8 cellular contexts compared by ENCODE assay signal in genomic region chr17:80599546-80600305, GRCh38. TPM values are rescaled to one million over a fixed set of nuclear protein-coding genes. Genes with fewer than 3 reads are reported as not detected.
DNase-seq lines count a peak whose midpoint lies in the region; ATAC-seq and TF ChIP-seq lines count a peak whose summit lies in the region.
"Had no signal": no experiment of that assay in that cellular context is flagged by ENCODE, and none has a peak within 500 bp of the region (broad histone marks: within the 10 kb centered on the region; RNA-seq: fewer than 3 reads in every experiment).

No MANE protein-coding gene starts in this region.

- POLR2A ChIA-PET in Caco-2 (lab: Charles Lee) = interaction anchor here (0.9 to 1.1 kb wide), 2 partner anchors 30 to 100 kb away, joined by 3 to 4 read pairs; no protein-coding TSS in a partner anchor

- H3K79me1 ChIP-seq in mesendoderm (ENCODE audit: low read length) = peaks cover 33% of the 10 kb centered on the region

- peaks cover 45% of the 10 kb centered on the region for H3K4me1 Mint-ChIP-seq in Caco-2 (ENCODE audit: low read depth, unreplicated experiment)

- H3K27ac Mint-ChIP-seq in Caco-2 (ENCODE audit: unreplicated experiment) = peak overlapping the region; percentile 93

- no peak overlapping the region for H3K9ac ChIP-seq in mesendoderm (ENCODE audit: low read length)

- no peaks in the 10 kb centered on the region for H3K27me3 Mint-ChIP-seq in Caco-2 (ENCODE audit: insufficient read depth, unreplicated experiment)

- TSS peak; percentile 90 for BruUV-seq in Caco-2 (replicated peaks; lab: Mats Ljungman, UMichigan)

- H3K4me3 ChIP-seq in Caco-2 (ENCODE audit: low read depth, low read length) (no peak overlapping the region), HL-60 (replicated peaks; ENCODE audit: insufficient read depth, low read length) (no peak overlapping the region), mesendoderm (ENCODE audit: low read length) (no peak overlapping the region)

- H4K5ac ChIP-seq in mesendoderm (ENCODE audit: low read length) = no peak overlapping the region

- no peak overlapping the region for H3K4ac ChIP-seq in mesendoderm (ENCODE audit: low read depth, low read length)

- peak overlapping the region; percentile 64 for H3K4me3 Mint-ChIP-seq in Caco-2 (ENCODE audit: unreplicated experiment)

- no peak overlapping the region for H3K18ac ChIP-seq in mesendoderm (ENCODE audit: low read length)

- no peaks in the 10 kb centered on the region for H3K9me3 Mint-ChIP-seq in Caco-2 (ENCODE audit: unreplicated experiment)

- H3K79me2 ChIP-seq in mesendoderm (ENCODE audit: control insufficient read depth, insufficient read depth, low read length) = peaks cover 22% of the 10 kb centered on the region

- H2AK5ac ChIP-seq in mesendoderm (ENCODE audit: low read length) = no peak overlapping the region

- no peak for TF ChIP-seq CTCF in Caco-2 (IDR thresholded peaks at IDR 0.05; ENCODE audit: insufficient read depth in 1 of 2, low read depth in 1 of 2, low read length in 1 of 2, severe bottlenecking in 1 of 2, unreplicated experiment in 1 of 2)
- no peak for TF ChIP-seq CTCF in HL-60 (IDR thresholded peaks at IDR 0.05; ENCODE audit: insufficient read depth, low read length)

- intact Hi-C loops in Caco-2 (cut with micrococcal nuclease; ENCODE audit: unreplicated experiment) = loop anchor here (1.0 kb wide), 3 partner anchors 20 to 51 kb away; no protein-coding TSS in a partner anchor

- H3K9me3 ChIP-seq in Caco-2 = no peaks in the 10 kb centered on the region

- H3K36me3 ChIP-seq in Caco-2 (ENCODE audit: control insufficient read depth, insufficient read depth, low read length) = no peaks in the 10 kb centered on the region; the same call in 1 of the 2 replicates
- H3K36me3 ChIP-seq in mesendoderm (ENCODE audit: control insufficient read depth, insufficient read depth, low read length) = no peaks in the 10 kb centered on the region

- H3K4me2 ChIP-seq in mesendoderm (ENCODE audit: low read length) = no peak overlapping the region

- CTCF ChIA-PET in Caco-2 (lab: Charles Lee) = interaction anchor here (0.5 to 2.4 kb wide), 4 partner anchors 15 to 50 kb away, joined by 3 to 14 read pairs (median 4); no protein-coding TSS in a partner anchor

- H3K27me3 ChIP-seq in Caco-2 (replicated peaks; ENCODE audit: control insufficient read depth, insufficient read depth, low read length) = no peaks in the 10 kb centered on the region
- H3K27me3 ChIP-seq in HL-60 (ENCODE audit: insufficient read depth, poor library complexity, severe bottlenecking) = no peaks in the 10 kb centered on the region
- no peaks in the 10 kb centered on the region for H3K27me3 ChIP-seq in mesendoderm (ENCODE audit: insufficient read depth, low read length, poor library complexity)

- H3K36me3 Mint-ChIP-seq in Caco-2 (ENCODE audit: insufficient read depth, unreplicated experiment) = peaks cover 29% of the 10 kb centered on the region

- H2BK15ac ChIP-seq in mesendoderm (replicated peaks; ENCODE audit: low read depth) = no peak overlapping the region

- no peak overlapping the region for H2BK5ac ChIP-seq in mesendoderm (ENCODE audit: low read length)

- H3K27ac ChIP-seq in HL-60 (replicated peaks) (0 out of 2 replicates have a peak overlapping the region, but pooled peaks have one; percentile 2), mesendoderm (ENCODE audit: low read depth, low read length) (no peak overlapping the region)

- peak overlapping the region; percentile 34 for H3K56ac ChIP-seq in mesendoderm (ENCODE audit: low read length)

- DNase-seq in Caco-2 (peak; percentile 87 to 92), HL-60 (ENCODE audit: low read depth in 1 of 2, low spot score in 1 of 2) (no peak), amniotic epithelial cell (ENCODE audit: low read depth) (peak; percentile 48), mesendoderm (no peak), NCI-H345 treated with DMSO at 0.1 percent for 48 hours (lab: John Stamatoyannopoulos, UW; ENCODE audit: unreplicated experiment) (no peak), putamen (ENCODE audit: low spot score) (no peak)
- DNase-seq: hypothalamus had no signal

- H3K23ac ChIP-seq in mesendoderm (ENCODE audit: low read length) = no peak overlapping the region

- WGBS in mesendoderm (ENCODE audit: extremely low coverage, insufficient coverage, low lambda C conversion rate) = no CpG with 5 or more reads among the region's 8 CpGs

- no peak overlapping the region for H2BK120ac ChIP-seq in mesendoderm (ENCODE audit: low read depth, low read length)

- ATAC-seq in GM19035 (IDR thresholded peaks at IDR 0.05; ENCODE audit: unreplicated experiment) = no peak

- H3K4me1 ChIP-seq in Caco-2 (peaks cover 29% of the 10 kb centered on the region), mesendoderm (ENCODE audit: control insufficient read depth, low read depth, low read length) (no peaks in the 10 kb centered on the region)

- H4K8ac ChIP-seq in mesendoderm (ENCODE audit: low read depth, low read length) = no peak overlapping the region

RNA-seq across cellular contexts. Expression of gene RPTOR, which starts 55.1 kb away (rescaled TPM):
- total RNA-seq in Caco-2 (2022) = 60.0 and 66.7 TPM in 2 replicates
- polyA plus RNA-seq in mesendoderm (2013, experiment 1 of 2) = 12.8 TPM
- polyA plus RNA-seq in mesendoderm (2013, experiment 2 of 2) = 12.4 TPM

Comparison
In these comparisons a context has a peak if more than half of its experiments do, and no peak if none do; other contexts are left out.
1. DNase-seq: peak in Caco-2 (2 of 2) and amniotic epithelial cell (single experiment); none in HL-60 (0 of 2), mesendoderm (single experiment), NCI-H345 treated with DMSO at 0.1 percent for 48 hours (single experiment) and putamen (single experiment).